27 cellular contexts compared by ENCODE assay signal in genomic region chr5:65906256-65906655, GRCh38.
"Had no signal": no experiment of that assay in that cellular context is flagged by ENCODE, and none has a peak within 500 bp of the region (broad histone marks: within the 10 kb centered on the region; RNA-seq: fewer than 3 reads in every experiment).

No MANE protein-coding gene starts in this region.

- H3K9me3 ChIP-seq: stomach, suprapubic skin, testis, thoracic aorta, thyroid gland, tibial artery, tibial nerve, transverse colon, upper lobe of left lung, upper lobe of right lung, uterus, vagina had no signal

- FAIRE-seq: urothelium cell line had no signal

- H3K27me3 ChIP-seq: stomach, suprapubic skin, testis, thyroid gland, tibial artery, tibial nerve, upper lobe of left lung, upper lobe of right lung, uterus, vagina had no signal

- H3K27ac ChIP-seq: stomach, suprapubic skin, testis, thoracic aorta, thyroid gland, tibial artery, tibial nerve, transverse colon, upper lobe of left lung, upper lobe of right lung, uterus, vagina had no signal

- H3K4me1 ChIP-seq: stomach, suprapubic skin, testis, thyroid gland, tibial artery, tibial nerve, transverse colon, upper lobe of left lung, upper lobe of right lung, uterus, vagina had no signal

- ATAC-seq: stimulated activated effector memory CD8-positive, alpha-beta T cell treated with anti-CD3 and anti-CD28 coated beads, Interleukin-12 subunit alpha, Interleukin-12 subunit beta, amount 100 ng/mL, for 72 hours; stimulated activated memory B cell treated with anti-CD40 and anti-IgM and Interleukin-4, amounts not matched to agents 10 μg/mL and 1 μg/mL and 100 μg/mL, for 72 hours; stimulated activated naive B cell treated with anti-CD40 and anti-IgM and Interleukin-4, amounts not matched to agents 10 μg/mL and 1 μg/mL and 100 μg/mL, for 72 hours; stimulated activated naive CD8-positive, alpha-beta T cell treated with anti-CD3 and anti-CD28 coated beads, Interleukin-15, amount 100 ng/mL, for 72 hours; stimulated activated naive CD8-positive, alpha-beta T cell treated with anti-CD3 and anti-CD28 coated beads, Interleukin-15, Interleukin-2, amounts not matched to agents 100 U/mL and 50 U/mL, for 24 hours; upper lobe of right lung had no signal

- DNase-seq: stimulated activated CD4-positive, alpha-beta T cell treated with anti-CD3 and anti-CD28 coated beads, Interleukin-2, amount 100 ng/mL, for 48 hours; stimulated activated CD4-positive, alpha-beta T cell treated with anti-CD3 and anti-CD28 coated beads, Interleukin-4, amount 100 ng/mL, for 1 hour; stimulated activated CD4-positive, alpha-beta T cell treated with anti-CD3 and anti-CD28 coated beads, Interleukin-4, amount 100 ng/mL, for 24 hours; stimulated activated CD4-positive, alpha-beta T cell treated with anti-CD3 and anti-CD28 coated beads, Interleukin-4, amount 100 ng/mL, for 4 hours; stimulated activated CD8-positive, alpha-beta memory T cell treated with anti-CD3 and anti-CD28 coated beads, Interleukin-4, amount 100 ng/mL, for 48 hours; stimulated activated naive B cell treated with anti-CD40 and anti-IgM and Interleukin-4, amounts not matched to agents 10 μg/mL and 1 μg/mL and 100 μg/mL, for 72 hours; stimulated activated naive CD4-positive, alpha-beta T cell; stimulated activated naive CD4-positive, alpha-beta T cell treated with Interleukin-2 at 50 U/mL for 16 hours; stimulated activated naive CD8-positive, alpha-beta T cell treated with anti-CD3 and anti-CD28 coated beads, Interleukin-15, amount 100 ng/mL, for 72 hours; stimulated activated naive CD8-positive, alpha-beta T cell treated with anti-CD3 and anti-CD28 coated beads, Interleukin-15, Interleukin-2, amounts not matched to agents 100 U/mL and 50 U/mL, for 24 hours; stomach; substantia nigra; testis; thyroid gland; tibial artery; transverse colon; trophoblast cell; upper lobe of left lung; upper lobe of right lung; uterus had no signal

- H3K4me3 ChIP-seq: stomach, suprapubic skin, testis, thoracic aorta, thyroid gland, tibial artery, tibial nerve, transverse colon, upper lobe of left lung, upper lobe of right lung, uterus, vagina had no signal

- H3K36me3 ChIP-seq: stomach, suprapubic skin, thoracic aorta, thyroid gland, tibial artery, tibial nerve, transverse colon, upper lobe of left lung, upper lobe of right lung, uterus, vagina had no signal
